8 cellular contexts compared by ENCODE assay signal in genomic region chr15:22238950-22239805, GRCh38.
A peak's percentile ranks its signal among the peaks of the same experiment; 100 is the strongest.
DNase-seq lines count a peak whose midpoint lies in the region; ATAC-seq and TF ChIP-seq lines count a peak whose summit lies in the region.
"Not testable (repeated sequence)": the region's sequence is repeated elsewhere in the genome, so short reads cannot be mapped to it uniquely, and the experiment has no call there.

No MANE protein-coding gene starts in this region.

- not testable (repeated sequence) for H3K4me3 ChIP-seq in BLaER1

- CTCF ChIA-PET in activated CD4-positive, alpha-beta T cell treated with anti-CD3 and anti-CD28 coated beads for 36 hours (lab: Charles Lee) = not testable (repeated sequence)

- ATAC-seq in activated CD4-positive, alpha-beta T cell treated with anti-CD3 and anti-CD28 coated beads for 36 hours = peak; percentile 90
- peak; percentile 61 for ATAC-seq in activated naive CD4-positive, alpha-beta T cell treated with anti-CD3 and anti-CD28 coated beads, Interleukin-2, amount 50 U/mL, for 72 hours
- ATAC-seq in left cardiac atrium (peak; percentile 52 to 72), natural killer cell (peak; percentile 72 to 95 (median 92))
- peak; percentile 60 for ATAC-seq in stimulated activated naive CD8-positive, alpha-beta T cell treated with anti-CD3 and anti-CD28 coated beads, Interleukin-15, Interleukin-2, amounts not matched to agents 100 U/mL and 50 U/mL, for 24 hours

- H3K9ac ChIP-seq in BLaER1 = not testable (repeated sequence)

- H3K27me3 Mint-ChIP-seq in activated CD4-positive, alpha-beta T cell treated with anti-CD3 and anti-CD28 coated beads for 36 hours; natural killer cell (ENCODE audit: low read depth in 2 of 2): not testable (repeated sequence)

- not testable (repeated sequence) for H3K27ac Mint-ChIP-seq in activated CD4-positive, alpha-beta T cell treated with anti-CD3 and anti-CD28 coated beads for 36 hours; activated naive CD4-positive, alpha-beta T cell treated with anti-CD3 and anti-CD28 coated beads, Interleukin-2, amount 50 U/mL, for 72 hours
- peak overlapping the region in 1 of 2 donors; percentile 70 for H3K27ac Mint-ChIP-seq in natural killer cell

- peaks cover 23% of the 10 kb centered on the region for H3K4me1 ChIP-seq in BLaER1

- peak overlapping the region; percentile 67; the same call in 1 of the 2 replicates for H3K4me2 ChIP-seq in BLaER1

- not testable (repeated sequence) for H3K4me3 Mint-ChIP-seq in activated CD4-positive, alpha-beta T cell treated with anti-CD3 and anti-CD28 coated beads for 36 hours; natural killer cell

- not testable (repeated sequence) for H3K36me3 ChIP-seq in BLaER1

- not testable (repeated sequence) for H3K4me1 Mint-ChIP-seq in activated CD4-positive, alpha-beta T cell treated with anti-CD3 and anti-CD28 coated beads for 36 hours
- H3K4me1 Mint-ChIP-seq in natural killer cell = peaks cover 4 to 35% of the 10 kb centered on the region in 2 donors

- not testable (repeated sequence) for H3K9me3 ChIP-seq in BLaER1

- H3K27ac ChIP-seq in BLaER1 = not testable (repeated sequence)

- not testable (repeated sequence) for H3K9me3 Mint-ChIP-seq in activated CD4-positive, alpha-beta T cell treated with anti-CD3 and anti-CD28 coated beads for 36 hours (ENCODE audit: low read depth); activated naive CD4-positive, alpha-beta T cell treated with anti-CD3 and anti-CD28 coated beads, Interleukin-2, amount 50 U/mL, for 72 hours; natural killer cell

- H3K27me3 ChIP-seq in BLaER1 = not testable (repeated sequence)

- not testable (repeated sequence) for H4K20me1 ChIP-seq in BLaER1

- POLR2A ChIA-PET in activated CD4-positive, alpha-beta T cell treated with anti-CD3 and anti-CD28 coated beads for 36 hours (lab: Charles Lee) = interaction anchor here (0.6 kb wide), 1 partner anchor 1866 kb away, joined by 3 read pairs; no protein-coding TSS in a partner anchor

- intact Hi-C loops in activated CD4-positive, alpha-beta T cell treated with anti-CD3 and anti-CD28 coated beads for 36 hours (cut with DNase I, micrococcal nuclease) = loop anchor here in 1 of 2 experiments (2.0 kb wide), 2 partner anchors 16 to 30 kb away; no protein-coding TSS in a partner anchor
- intact Hi-C loops in left cardiac atrium (cut with DNase I); natural killer cell (cut with micrococcal nuclease): not testable (repeated sequence)

- not testable (repeated sequence) for H3K36me3 Mint-ChIP-seq in activated CD4-positive, alpha-beta T cell treated with anti-CD3 and anti-CD28 coated beads for 36 hours (ENCODE audit: low read depth); activated naive CD4-positive, alpha-beta T cell treated with anti-CD3 and anti-CD28 coated beads, Interleukin-2, amount 50 U/mL, for 72 hours; natural killer cell

- not testable (repeated sequence) for TF ChIP-seq CTCF in natural killer cell (IDR thresholded peaks at IDR 0.05)

- DNase-seq in NCI-H460 (ENCODE audit: extremely low read depth, low read depth) = peak; percentile 90
- not testable (repeated sequence) for DNase-seq in activated CD4-positive, alpha-beta T cell treated with anti-CD3 and anti-CD28 coated beads for 36 hours; activated naive CD4-positive, alpha-beta T cell treated with anti-CD3 and anti-CD28 coated beads, Interleukin-2, amount 50 U/mL, for 72 hours (ENCODE audit: low spot score in 2 of 2); left cardiac atrium; natural killer cell; stimulated activated naive CD8-positive, alpha-beta T cell treated with anti-CD3 and anti-CD28 coated beads, Interleukin-15, Interleukin-2, amounts not matched to agents 100 U/mL and 50 U/mL, for 24 hours
- peak; percentile 28 for DNase-seq in cerebellum (ENCODE audit: low spot score)
